Comparison of ENCODE assay signal across 17 cellular contexts in genomic region chr1:236858203-236858602, GRCh38.
DNase-seq lines count a peak whose midpoint lies in the region; ATAC-seq and TF ChIP-seq lines count a peak whose summit lies in the region.
"Had no signal": no experiment of that assay in that cellular context is flagged by ENCODE, and none has a peak within 500 bp of the region (broad histone marks: within the 10 kb centered on the region; RNA-seq: fewer than 3 reads in every experiment).

No MANE protein-coding gene starts in this region.

- no peaks in the 10 kb centered on the region for H3K9me2 ChIP-seq in PC-9 (ENCODE audit: insufficient read depth)

- intact Hi-C loops in activated CD8-positive, alpha-beta T cell treated with anti-CD3 and anti-CD28 coated beads for 36 hours (cut with micrococcal nuclease) = no loop called here
- intact Hi-C loops in PC-9 (cut with micrococcal nuclease; ENCODE audit: unreplicated experiment) = no loop called here

- no peak overlapping the region for H3K9ac ChIP-seq in neuronal stem cell (ENCODE audit: low read depth, low read length, poor library complexity)
- H3K9ac ChIP-seq: GM23248 had no signal

- CTCF ChIA-PET in activated CD8-positive, alpha-beta T cell treated with anti-CD3 and anti-CD28 coated beads for 36 hours (lab: Charles Lee) = no interaction called here
- CTCF ChIA-PET in activated CD8-positive, alpha-beta T cell treated with anti-CD3 and anti-CD28 coated beads, Interleukin-2, amount 10 ng/mL, durations not matched to agents 7 days and 5 days (lab: Charles Lee) = interaction anchor here (1.5 kb wide), 1 partner anchor 98 kb away, joined by 4 read pairs; no protein-coding TSS in a partner anchor
- CTCF ChIA-PET in PC-9 (lab: Charles Lee) = no interaction called here

- H3K27me3 ChIP-seq in PC-9 (ENCODE audit: insufficient read depth, low read depth) (no peaks in the 10 kb centered on the region), neuronal stem cell (ENCODE audit: control insufficient read depth in 3 of 3, insufficient read depth in 3 of 3, low read depth in 1 of 3, low read length in 3 of 3) (no peaks in the 10 kb centered on the region)

- H3K9me3 Mint-ChIP-seq in activated CD8-positive, alpha-beta T cell treated with anti-CD3 and anti-CD28 coated beads for 36 hours = no peaks in the 10 kb centered on the region
- H3K9me3 Mint-ChIP-seq in activated CD8-positive, alpha-beta T cell treated with anti-CD3 and anti-CD28 coated beads, Interleukin-2, amount 10 ng/mL, durations not matched to agents 7 days and 5 days (ENCODE audit: insufficient read depth) = no peaks in the 10 kb centered on the region
- H3K9me3 Mint-ChIP-seq: CD4-positive, alpha-beta T cell had no signal

- TF ChIP-seq CTCF in activated CD8-positive, alpha-beta T cell treated with anti-CD3 and anti-CD28 coated beads for 36 hours (IDR thresholded peaks at IDR 0.05) = no peak
- TF ChIP-seq CTCF in PC-9 (conservative IDR thresholded peaks at IDR 0.05) = no peak

- POLR2A ChIA-PET in activated CD8-positive, alpha-beta T cell treated with anti-CD3 and anti-CD28 coated beads for 36 hours (lab: Charles Lee) = no interaction called here
- POLR2A ChIA-PET in activated CD8-positive, alpha-beta T cell treated with anti-CD3 and anti-CD28 coated beads, Interleukin-2, amount 10 ng/mL, durations not matched to agents 7 days and 5 days (lab: Charles Lee) = no interaction called here
- POLR2A ChIA-PET in PC-9 (lab: Charles Lee; ENCODE audit: unreplicated experiment) = no interaction called here

- no peak overlapping the region for H2AFZ ChIP-seq in PC-9
- H2AFZ ChIP-seq in neuronal stem cell (ENCODE audit: low read length) = no peak overlapping the region
- H2AFZ ChIP-seq: GM23248 had no signal

- WGBS in neuronal stem cell (ENCODE audit: extremely low coverage in 2 of 2, insufficient read length in 2 of 2, insufficient replicate concordance in 1 of 2), 2 donors = no CpG with 5 or more reads among the region's 6 CpGs

- H3K4me2 ChIP-seq in PC-9 = no peak overlapping the region
- H3K4me2 ChIP-seq in neuronal stem cell (ENCODE audit: insufficient read depth, low read length, poor library complexity, severe bottlenecking) = no peak overlapping the region
- H3K4me2 ChIP-seq: A549 had no signal

- no peak overlapping the region for H4K91ac ChIP-seq in neuronal stem cell (ENCODE audit: low read depth, low read length, poor library complexity)

- H3K27ac ChIP-seq in PC-9 (no peak overlapping the region), neuronal stem cell (replicated peaks; ENCODE audit: low read length) (no peak overlapping the region)
- H3K27ac ChIP-seq: 22Rv1, A549, C4-2B, GM23248 had no signal

- H3K36me3 ChIP-seq in PC-9 (ENCODE audit: low read depth) = no peaks in the 10 kb centered on the region; the same call in 1 of the 2 replicates
- H3K36me3 ChIP-seq in neuronal stem cell (replicated peaks in 1 of 2; ENCODE audit: control insufficient read depth in 2 of 2, insufficient read depth in 2 of 2, low read length in 2 of 2) = peaks cover 6 to 97% of the 10 kb centered on the region in 2 donors

- peak; percentile 10 for ATAC-seq in activated CD8-positive, alpha-beta T cell treated with anti-CD3 and anti-CD28 coated beads for 36 hours
- no peak for ATAC-seq in activated CD8-positive, alpha-beta T cell treated with anti-CD3 and anti-CD28 coated beads, Interleukin-2, amount 10 ng/mL, durations not matched to agents 7 days and 5 days
- ATAC-seq in T-helper 17 cell = no peak
- ATAC-seq: A549 had no signal

- H3K18ac ChIP-seq in neuronal stem cell (ENCODE audit: low read length) = no peak overlapping the region

- DNase-seq in activated CD8-positive, alpha-beta T cell treated with anti-CD3 and anti-CD28 coated beads for 36 hours = no peak
- no peak for DNase-seq in activated CD8-positive, alpha-beta T cell treated with anti-CD3 and anti-CD28 coated beads, Interleukin-2, amount 10 ng/mL, durations not matched to agents 7 days and 5 days
- DNase-seq in T-helper 17 cell (no peak), inferior parietal cortex (ENCODE audit: extremely low spot score) (peak; percentile 8), NCI-H1694 (lab: John Stamatoyannopoulos, UW) (no peak), PC-9 (no peak), neuronal stem cell (ENCODE audit: low spot score) (no peak)
- DNase-seq: AML-193; Caco-2; CD4-positive, alpha-beta T cell; DMS79; GDM1 had no signal

- no peak overlapping the region for H4K8ac ChIP-seq in neuronal stem cell (ENCODE audit: low read depth, low read length)

- no peak overlapping the region for H2BK5ac ChIP-seq in neuronal stem cell (ENCODE audit: low read length)

- H3K14ac ChIP-seq in neuronal stem cell (ENCODE audit: low read length) = no peak overlapping the region

- H3K9me3 ChIP-seq in T-helper 17 cell (ENCODE audit: control insufficient read depth, low read length, poor library complexity, severe bottlenecking) = no peaks in the 10 kb centered on the region
- H3K9me3 ChIP-seq in PC-9 (ENCODE audit: insufficient read depth, low read depth) = no peaks in the 10 kb centered on the region
- H3K9me3 ChIP-seq in neuronal stem cell (replicated peaks in 1 of 2; ENCODE audit: control insufficient read depth in 2 of 2, insufficient read depth in 1 of 2, low read depth in 1 of 2, low read length in 2 of 2) = no peaks in the 10 kb centered on the region
- H3K9me3 ChIP-seq: A549, Caco-2, HAP-1 had no signal

- H3K27ac Mint-ChIP-seq in activated CD8-positive, alpha-beta T cell treated with anti-CD3 and anti-CD28 coated beads for 36 hours = no peak overlapping the region
- no peak overlapping the region for H3K27ac Mint-ChIP-seq in activated CD8-positive, alpha-beta T cell treated with anti-CD3 and anti-CD28 coated beads, Interleukin-2, amount 10 ng/mL, durations not matched to agents 7 days and 5 days
- H3K27ac Mint-ChIP-seq in T-helper 17 cell = peak overlapping the region; percentile 22

- no peaks in the 10 kb centered on the region for H4K20me1 ChIP-seq in PC-9 (ENCODE audit: insufficient read depth)

- no peak overlapping the region for H3K23ac ChIP-seq in neuronal stem cell (ENCODE audit: low read depth, low read length, poor library complexity)

- no peak overlapping the region for H3K4me3 ChIP-seq in PC-9
- H3K4me3 ChIP-seq in neuronal stem cell (ENCODE audit: low read length in 2 of 2) = no peak overlapping the region
- H3K4me3 ChIP-seq: A549, GM23248, HAP-1 had no signal

- H3K4ac ChIP-seq in neuronal stem cell (ENCODE audit: low read length) = no peak overlapping the region

- no peaks in the 10 kb centered on the region for H3K27me3 Mint-ChIP-seq in activated CD8-positive, alpha-beta T cell treated with anti-CD3 and anti-CD28 coated beads for 36 hours
- no peaks in the 10 kb centered on the region for H3K27me3 Mint-ChIP-seq in activated CD8-positive, alpha-beta T cell treated with anti-CD3 and anti-CD28 coated beads, Interleukin-2, amount 10 ng/mL, durations not matched to agents 7 days and 5 days (ENCODE audit: low read depth)
- no peaks in the 10 kb centered on the region for H3K27me3 Mint-ChIP-seq in T-helper 17 cell
- H3K27me3 Mint-ChIP-seq: CD4-positive, alpha-beta T cell had no signal

- no peak overlapping the region for H3K4me3 Mint-ChIP-seq in activated CD8-positive, alpha-beta T cell treated with anti-CD3 and anti-CD28 coated beads for 36 hours
- no peak overlapping the region for H3K4me3 Mint-ChIP-seq in activated CD8-positive, alpha-beta T cell treated with anti-CD3 and anti-CD28 coated beads, Interleukin-2, amount 10 ng/mL, durations not matched to agents 7 days and 5 days
- H3K4me3 Mint-ChIP-seq in T-helper 17 cell = no peak overlapping the region
- H3K4me3 Mint-ChIP-seq: CD4-positive, alpha-beta T cell had no signal

- H3F3A ChIP-seq in PC-9 (ENCODE audit: insufficient read depth, low read depth) = no peaks in the 10 kb centered on the region; the same call in 1 of the 2 replicates

- H3K36me3 Mint-ChIP-seq in activated CD8-positive, alpha-beta T cell treated with anti-CD3 and anti-CD28 coated beads for 36 hours (ENCODE audit: low read depth) = peaks cover 92% of the 10 kb centered on the region
- H3K36me3 Mint-ChIP-seq in activated CD8-positive, alpha-beta T cell treated with anti-CD3 and anti-CD28 coated beads, Interleukin-2, amount 10 ng/mL, durations not matched to agents 7 days and 5 days (ENCODE audit: low read depth) = peaks cover 80% of the 10 kb centered on the region
- peaks cover 20% of the 10 kb centered on the region for H3K36me3 Mint-ChIP-seq in T-helper 17 cell (ENCODE audit: low read depth)

- no peak overlapping the region for H2BK12ac ChIP-seq in neuronal stem cell (ENCODE audit: low read length)

- no peak overlapping the region for H2BK15ac ChIP-seq in neuronal stem cell (ENCODE audit: low read length)

- no peaks in the 10 kb centered on the region for H3K79me2 ChIP-seq in PC-9 (ENCODE audit: low read depth)

- peaks cover 9% of the 10 kb centered on the region; the same call in 1 of the 2 replicates for H3K4me1 ChIP-seq in PC-9 (replicated peaks; ENCODE audit: insufficient read depth)
- H3K4me1 ChIP-seq in neuronal stem cell (ENCODE audit: control insufficient read depth in 2 of 2, insufficient read depth in 1 of 2, low read depth in 1 of 2, low read length in 2 of 2) = peaks cover 0 to 1% of the 10 kb centered on the region in 2 donors
- H3K4me1 ChIP-seq: Caco-2 had no signal

- no TSS peak for BruUV-seq in PC-9 (replicated peaks; lab: Mats Ljungman, UMichigan)

- no peak overlapping the region for H2AK5ac ChIP-seq in neuronal stem cell (ENCODE audit: low read depth, low read length)

- no peak overlapping the region for H2BK120ac ChIP-seq in neuronal stem cell (ENCODE audit: low read depth, low read length)

- H3K79me1 ChIP-seq in neuronal stem cell (ENCODE audit: low read depth, low read length) = no peaks in the 10 kb centered on the region

- H3K4me1 Mint-ChIP-seq in activated CD8-positive, alpha-beta T cell treated with anti-CD3 and anti-CD28 coated beads for 36 hours (ENCODE audit: low read depth) = peaks cover 30% of the 10 kb centered on the region
- peaks cover 22% of the 10 kb centered on the region for H3K4me1 Mint-ChIP-seq in activated CD8-positive, alpha-beta T cell treated with anti-CD3 and anti-CD28 coated beads, Interleukin-2, amount 10 ng/mL, durations not matched to agents 7 days and 5 days (ENCODE audit: low read depth)
- H3K4me1 Mint-ChIP-seq in T-helper 17 cell = peaks cover under 1% of the 10 kb centered on the region
